1 cellular context compared by ENCODE assay signal in the genomic region with DNA sequence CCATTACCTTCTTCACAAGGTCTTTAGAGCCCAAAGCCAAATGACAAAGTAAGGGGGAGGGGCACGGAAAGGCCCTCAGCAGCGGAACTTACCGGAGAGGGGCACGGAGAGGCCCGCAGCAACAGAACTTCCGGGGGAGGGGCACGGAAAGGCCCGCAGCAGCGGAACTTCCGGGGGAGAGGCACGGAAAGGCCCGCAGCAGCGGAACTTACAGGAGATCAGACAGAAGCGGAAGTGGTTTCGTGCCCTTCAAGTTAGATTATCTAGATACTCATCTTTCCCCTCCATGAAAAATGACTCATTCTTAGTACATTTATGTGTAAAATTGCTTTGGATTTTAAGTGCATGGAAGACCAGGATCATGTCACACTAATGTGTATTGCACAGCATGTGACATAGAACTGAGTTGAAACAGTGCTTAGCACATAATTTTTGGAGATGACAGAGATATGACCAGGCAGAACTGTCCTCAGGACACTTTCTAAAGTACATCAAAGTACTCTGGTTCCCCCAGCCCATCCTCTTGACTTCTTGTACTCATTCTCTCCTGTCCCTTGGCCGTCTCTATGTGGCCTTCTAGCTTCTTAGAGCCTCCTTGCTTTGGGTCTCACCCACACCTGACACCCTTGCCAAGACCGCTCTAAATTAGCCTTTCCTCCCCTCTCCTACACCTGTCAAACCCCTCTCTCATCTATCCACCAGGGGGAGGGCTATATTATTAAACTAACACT.
A peak's percentile ranks its signal among the peaks of the same experiment; 100 is the strongest.
TF ChIP-seq lines count a peak whose summit lies in the region.

No MANE protein-coding gene starts in this region.

TF ChIP-seq in HepG2, 621 proteins besides CTCF, POLR2A, EP300 and RAD21 (continued from another document and continues in another):
- TF ChIP-seq ATF6 (CRISPR knock-in tag; conservative IDR thresholded peaks at IDR 0.05) (no peak), POGZ (CRISPR knock-in tag; IDR thresholded peaks at IDR 0.05) (peak; percentile 26; the same call in 1 of the 2 replicates), ZNF574 (CRISPR knock-in tag; IDR thresholded peaks at IDR 0.05) (peak; percentile 57; the same call in 1 of the 2 replicates), ZBTB40 (IDR thresholded peaks at IDR 0.05) (no peak), ZBTB40 (CRISPR knock-in tag; IDR thresholded peaks at IDR 0.05) (no peak), ZNF292 (CRISPR knock-in tag; IDR thresholded peaks at IDR 0.05; ENCODE audit: borderline replicate concordance, low read depth) (no peak), SP1 (IDR thresholded peaks at IDR 0.05) (no peak), SP1 (CRISPR knock-in tag; IDR thresholded peaks at IDR 0.05) (no peak), ZIK1 (CRISPR knock-in tag; IDR thresholded peaks at IDR 0.05; ENCODE audit: borderline replicate concordance, low read depth) (no peak), ZBTB10 (CRISPR knock-in tag; IDR thresholded peaks at IDR 0.05; ENCODE audit: borderline replicate concordance) (no peak), TOPORS (CRISPR knock-in tag; IDR thresholded peaks at IDR 0.05) (no peak), ZMYM3 (CRISPR knock-in tag; IDR thresholded peaks at IDR 0.05) (no peak), ZFP1 (CRISPR knock-in tag; IDR thresholded peaks at IDR 0.05) (no peak), ZNF34 (CRISPR knock-in tag; IDR thresholded peaks at IDR 0.05; ENCODE audit: borderline replicate concordance) (no peak), NFE2 (CRISPR knock-in tag; IDR thresholded peaks at IDR 0.05) (no peak), ZNF468 (CRISPR knock-in tag; IDR thresholded peaks at IDR 0.05) (no peak), ZFP37 (CRISPR knock-in tag; IDR thresholded peaks at IDR 0.05; ENCODE audit: borderline replicate concordance) (no peak), PHF20 (CRISPR knock-in tag; IDR thresholded peaks at IDR 0.05) (peak; percentile 80), WIZ (CRISPR knock-in tag; IDR thresholded peaks at IDR 0.05) (peak; percentile 40; the same call in 1 of the 2 replicates), ELF1 (CRISPR knock-in tag; IDR thresholded peaks at IDR 0.05) (peak; percentile 75), THAP11 (CRISPR knock-in tag; IDR thresholded peaks at IDR 0.05) (peak; percentile 49; the same call in 1 of the 2 replicates), DPF2 (CRISPR knock-in tag; IDR thresholded peaks at IDR 0.05; ENCODE audit: borderline replicate concordance, low read depth) (no peak)
- TF ChIP-seq, protein P1, sequence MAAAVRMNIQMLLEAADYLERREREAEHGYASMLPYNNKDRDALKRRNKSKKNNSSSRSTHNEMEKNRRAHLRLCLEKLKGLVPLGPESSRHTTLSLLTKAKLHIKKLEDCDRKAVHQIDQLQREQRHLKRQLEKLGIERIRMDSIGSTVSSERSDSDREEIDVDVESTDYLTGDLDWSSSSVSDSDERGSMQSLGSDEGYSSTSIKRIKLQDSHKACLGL (CRISPR knock-in tag; IDR thresholded peaks at IDR 0.05): no peak
- TF ChIP-seq, protein P2, sequence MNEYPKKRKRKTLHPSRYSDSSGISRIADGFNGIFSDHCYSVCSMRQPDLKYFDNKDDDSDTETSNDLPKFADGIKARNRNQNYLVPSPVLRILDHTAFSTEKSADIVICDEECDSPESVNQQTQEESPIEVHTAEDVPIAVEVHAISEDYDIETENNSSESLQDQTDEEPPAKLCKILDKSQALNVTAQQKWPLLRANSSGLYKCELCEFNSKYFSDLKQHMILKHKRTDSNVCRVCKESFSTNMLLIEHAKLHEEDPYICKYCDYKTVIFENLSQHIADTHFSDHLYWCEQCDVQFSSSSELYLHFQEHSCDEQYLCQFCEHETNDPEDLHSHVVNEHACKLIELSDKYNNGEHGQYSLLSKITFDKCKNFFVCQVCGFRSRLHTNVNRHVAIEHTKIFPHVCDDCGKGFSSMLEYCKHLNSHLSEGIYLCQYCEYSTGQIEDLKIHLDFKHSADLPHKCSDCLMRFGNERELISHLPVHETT (CRISPR knock-in tag; conservative IDR thresholded peaks at IDR 0.05): no peak
- TF ChIP-seq, protein P3, sequence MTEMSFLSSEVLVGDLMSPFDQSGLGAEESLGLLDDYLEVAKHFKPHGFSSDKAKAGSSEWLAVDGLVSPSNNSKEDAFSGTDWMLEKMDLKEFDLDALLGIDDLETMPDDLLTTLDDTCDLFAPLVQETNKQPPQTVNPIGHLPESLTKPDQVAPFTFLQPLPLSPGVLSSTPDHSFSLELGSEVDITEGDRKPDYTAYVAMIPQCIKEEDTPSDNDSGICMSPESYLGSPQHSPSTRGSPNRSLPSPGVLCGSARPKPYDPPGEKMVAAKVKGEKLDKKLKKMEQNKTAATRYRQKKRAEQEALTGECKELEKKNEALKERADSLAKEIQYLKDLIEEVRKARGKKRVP (CRISPR knock-in tag; IDR thresholded peaks at IDR 0.05): 0 out of 4 replicates have a peak, but pooled peaks of 1 of the 2 experiments have one; percentile 11
- TF ChIP-seq, protein P4, sequence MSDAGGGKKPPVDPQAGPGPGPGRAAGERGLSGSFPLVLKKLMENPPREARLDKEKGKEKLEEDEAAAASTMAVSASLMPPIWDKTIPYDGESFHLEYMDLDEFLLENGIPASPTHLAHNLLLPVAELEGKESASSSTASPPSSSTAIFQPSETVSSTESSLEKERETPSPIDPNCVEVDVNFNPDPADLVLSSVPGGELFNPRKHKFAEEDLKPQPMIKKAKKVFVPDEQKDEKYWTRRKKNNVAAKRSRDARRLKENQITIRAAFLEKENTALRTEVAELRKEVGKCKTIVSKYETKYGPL (CRISPR knock-in tag; IDR thresholded peaks at IDR 0.05): no peak
- TF ChIP-seq, protein P5, sequence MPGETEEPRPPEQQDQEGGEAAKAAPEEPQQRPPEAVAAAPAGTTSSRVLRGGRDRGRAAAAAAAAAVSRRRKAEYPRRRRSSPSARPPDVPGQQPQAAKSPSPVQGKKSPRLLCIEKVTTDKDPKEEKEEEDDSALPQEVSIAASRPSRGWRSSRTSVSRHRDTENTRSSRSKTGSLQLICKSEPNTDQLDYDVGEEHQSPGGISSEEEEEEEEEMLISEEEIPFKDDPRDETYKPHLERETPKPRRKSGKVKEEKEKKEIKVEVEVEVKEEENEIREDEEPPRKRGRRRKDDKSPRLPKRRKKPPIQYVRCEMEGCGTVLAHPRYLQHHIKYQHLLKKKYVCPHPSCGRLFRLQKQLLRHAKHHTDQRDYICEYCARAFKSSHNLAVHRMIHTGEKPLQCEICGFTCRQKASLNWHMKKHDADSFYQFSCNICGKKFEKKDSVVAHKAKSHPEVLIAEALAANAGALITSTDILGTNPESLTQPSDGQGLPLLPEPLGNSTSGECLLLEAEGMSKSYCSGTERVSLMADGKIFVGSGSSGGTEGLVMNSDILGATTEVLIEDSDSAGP (CRISPR knock-in tag; IDR thresholded peaks at IDR 0.05; ENCODE audit: borderline replicate concordance): no peak
- TF ChIP-seq, protein P6, sequence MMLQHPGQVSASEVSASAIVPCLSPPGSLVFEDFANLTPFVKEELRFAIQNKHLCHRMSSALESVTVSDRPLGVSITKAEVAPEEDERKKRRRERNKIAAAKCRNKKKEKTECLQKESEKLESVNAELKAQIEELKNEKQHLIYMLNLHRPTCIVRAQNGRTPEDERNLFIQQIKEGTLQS (CRISPR knock-in tag; IDR thresholded peaks at IDR 0.05): no peak
